17 cellular contexts compared by ENCODE assay signal in the genomic region with DNA sequence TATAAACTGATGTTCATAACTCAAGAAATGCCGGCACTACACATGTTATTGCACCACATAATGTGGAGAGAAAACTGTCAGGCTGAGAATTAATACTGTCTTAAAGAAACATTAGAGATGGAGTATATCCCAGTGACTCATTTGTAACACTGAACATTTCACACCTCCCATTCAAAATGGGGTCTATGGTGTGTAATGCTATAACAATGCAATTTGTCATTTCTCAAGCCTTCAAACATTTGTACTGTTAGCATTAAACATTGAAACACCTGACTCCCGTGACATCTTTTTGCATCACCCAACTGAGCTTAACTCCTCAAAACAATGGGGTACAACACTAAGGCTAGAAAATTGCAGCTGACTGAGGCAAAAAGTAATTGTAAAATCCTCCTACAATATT.
DNase-seq lines count a peak whose midpoint lies in the region; ATAC-seq and TF ChIP-seq lines count a peak whose summit lies in the region.
"Had no signal": no experiment of that assay in that cellular context is flagged by ENCODE, and none has a peak within 500 bp of the region (broad histone marks: within the 10 kb centered on the region; RNA-seq: fewer than 3 reads in every experiment).

No MANE protein-coding gene starts in this region.

- no peak for ATAC-seq in T-helper 17 cell

- H3K9me3 ChIP-seq in fibroblast of lung (ENCODE audit: control insufficient read depth, insufficient read depth, low read depth, low read length) (no peaks in the 10 kb centered on the region), HAP-1 (no peaks in the 10 kb centered on the region), T-helper 17 cell (ENCODE audit: control insufficient read depth, low read length, poor library complexity, severe bottlenecking) (no peaks in the 10 kb centered on the region)
- H3K9me3 ChIP-seq: SJCRH30 had no signal

- no peak overlapping the region for H3K27ac ChIP-seq in fibroblast of lung (ENCODE audit: insufficient read depth, low read length)
- H3K27ac ChIP-seq: SJCRH30 had no signal

- peaks cover 4% of the 10 kb centered on the region for H3K36me3 Mint-ChIP-seq in T-helper 17 cell (ENCODE audit: low read depth)
- H3K36me3 Mint-ChIP-seq: IgD-negative memory B cell had no signal

- H3K4me1 ChIP-seq in fibroblast of lung (ENCODE audit: control insufficient read depth, extremely low read depth, insufficient read depth, low read length) (peaks cover 4% of the 10 kb centered on the region), HAP-1 (peaks cover 11% of the 10 kb centered on the region)
- H3K4me1 ChIP-seq: SJCRH30 had no signal

- no peak overlapping the region for H3K4me2 ChIP-seq in fibroblast of lung (ENCODE audit: extremely low read depth, insufficient read depth, low read length)

- TF ChIP-seq CTCF in fibroblast of lung (conservative IDR thresholded peaks at IDR 0.05 in 1 of 2, IDR thresholded peaks at IDR 0.05 in 1 of 2; ENCODE audit: low read depth in 1 of 2, low read length in 2 of 2): no peak

- H3K27ac Mint-ChIP-seq in T-helper 17 cell: no peak overlapping the region
- H3K27ac Mint-ChIP-seq: IgD-negative memory B cell had no signal

- no peak overlapping the region for H3K9ac ChIP-seq in fibroblast of lung (ENCODE audit: insufficient read depth, low read length)

- H3K36me3 ChIP-seq in fibroblast of lung (ENCODE audit: control insufficient read depth, insufficient read depth, low read length) (peaks cover 7% of the 10 kb centered on the region), HAP-1 (replicated peaks) (peaks cover 21% of the 10 kb centered on the region)

- no peaks in the 10 kb centered on the region for H3K79me2 ChIP-seq in fibroblast of lung (ENCODE audit: control insufficient read depth, insufficient read depth, low read length)

- H3K4me3 ChIP-seq in fibroblast of lung (replicated peaks in 1 of 4; ENCODE audit: control extremely low read depth in 1 of 4, insufficient read depth in 1 of 4, low read depth in 3 of 4, low read length in 4 of 4): no peak overlapping the region
- H3K4me3 ChIP-seq in HAP-1: no peak overlapping the region
- H3K4me3 ChIP-seq: SJCRH30 had no signal

- no peaks in the 10 kb centered on the region for H4K20me1 ChIP-seq in fibroblast of lung (ENCODE audit: control insufficient read depth, extremely low read depth, insufficient read depth, low read length)

- H3K27me3 ChIP-seq in fibroblast of lung (ENCODE audit: control insufficient read depth, insufficient read depth, low read length) (no peaks in the 10 kb centered on the region), HAP-1 (ENCODE audit: low read depth) (no peaks in the 10 kb centered on the region)
- H3K27me3 ChIP-seq: SJCRH30 had no signal

- in situ Hi-C loops in HAP-1 (cut with MboI; ENCODE audit: low sequenced_read_pairs): no loop called here

- DNase-seq in EL (peak; percentile 65), RKO (ENCODE audit: low spot score) (peak; percentile 71), fibroblast of lung (ENCODE audit: low read depth in 2 of 2) (peak; percentile 77 to 88), pulmonary artery endothelial cell (ENCODE audit: low read depth, low spot score) (peak; percentile 19), AML-193 (lab: John Stamatoyannopoulos, UW) (no peak), HAP-1 (ENCODE audit: low spot score in 2 of 2) (no peak), T-helper 17 cell (no peak)
- DNase-seq in stimulated activated naive CD4-positive, alpha-beta T cell treated with Interleukin-2 at 50 U/mL for 16 hours (lab: John Stamatoyannopoulos, UW): no peak
- DNase-seq: activated naive CD4-positive, alpha-beta T cell treated with Interleukin-2 at 50 U/mL for 16 hours; C1 segment of cervical spinal cord; DND-41; NCI-H1436 treated with DMSO at 0.1 percent for 48 hours; NCI-H524; SJCRH30; stimulated activated CD4-positive, alpha-beta T cell treated with anti-CD3 and anti-CD28 coated beads, Interleukin-2, amount 100 ng/mL, for 48 hours had no signal

- no peak overlapping the region for H3K4me3 Mint-ChIP-seq in T-helper 17 cell
- H3K4me3 Mint-ChIP-seq: central memory CD8-positive, alpha-beta T cell; IgD-negative memory B cell had no signal

- no peak overlapping the region for H2AFZ ChIP-seq in fibroblast of lung (ENCODE audit: low read length)

- no peaks in the 10 kb centered on the region for H3K4me1 Mint-ChIP-seq in T-helper 17 cell
- H3K4me1 Mint-ChIP-seq: central memory CD8-positive, alpha-beta T cell; IgD-negative memory B cell had no signal

- H3K27me3 Mint-ChIP-seq in T-helper 17 cell: no peaks in the 10 kb centered on the region
- H3K27me3 Mint-ChIP-seq: central memory CD8-positive, alpha-beta T cell; IgD-negative memory B cell had no signal

Comparison
In these comparisons a context has a peak if more than half of its experiments do, and no peak if none do; other contexts are left out.
1. DNase-seq: peak in EL (single experiment), RKO (single experiment), fibroblast of lung (2 of 2) and pulmonary artery endothelial cell (single experiment); none in AML-193 (0 of 2), HAP-1 (0 of 2), stimulated activated naive CD4-positive, alpha-beta T cell treated with Interleukin-2 at 50 U/mL for 16 hours (single experiment) and T-helper 17 cell (0 of 3).